Comparison of ENCODE assay signal across 16 cellular contexts in the genomic region with DNA sequence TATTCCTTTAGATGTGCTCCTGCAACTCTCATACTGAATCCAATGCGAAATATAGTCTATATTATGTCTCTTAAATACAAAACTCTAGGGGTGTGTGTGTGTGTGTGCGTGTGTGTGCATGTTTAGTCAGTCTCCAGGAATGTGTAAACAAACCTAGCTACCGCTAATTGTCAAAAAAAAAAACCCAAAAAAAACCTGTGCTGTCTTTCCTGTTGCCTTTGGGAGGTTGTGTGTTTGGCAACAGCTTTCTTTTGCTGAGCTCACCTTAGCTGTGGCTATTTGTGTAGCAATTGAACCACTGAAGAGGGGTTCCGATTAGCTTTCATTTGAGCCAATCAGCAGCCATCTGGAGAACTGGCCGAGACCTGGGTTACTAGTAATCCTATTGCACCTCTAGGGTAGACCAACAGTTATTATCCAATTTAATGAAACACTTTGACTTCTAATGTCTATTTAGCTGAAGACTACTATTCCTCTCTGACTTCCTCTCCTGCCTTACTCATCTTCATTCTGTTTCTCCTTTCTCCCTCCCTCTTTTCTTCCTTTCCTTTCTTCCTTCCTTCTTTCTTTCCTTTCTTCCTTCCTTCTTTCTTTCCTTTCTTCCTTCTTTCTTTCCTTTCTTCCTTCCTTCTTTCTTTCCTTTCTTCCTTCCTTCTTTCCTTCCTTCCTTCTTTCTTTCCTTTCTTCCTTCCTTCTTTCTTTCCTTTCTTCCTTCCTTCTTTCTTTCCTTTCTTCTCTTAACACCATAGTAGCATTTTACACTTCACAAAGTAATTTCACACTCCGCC.
A peak's percentile ranks its signal among the peaks of the same experiment; 100 is the strongest.
DNase-seq lines count a peak whose midpoint lies in the region; ATAC-seq, FAIRE-seq and TF ChIP-seq lines count a peak whose summit lies in the region.
"Had no signal": no experiment of that assay in that cellular context is flagged by ENCODE, and none has a peak within 500 bp of the region (broad histone marks: within the 10 kb centered on the region; RNA-seq: fewer than 3 reads in every experiment).

No MANE protein-coding gene starts in this region.

- H3K4me2 ChIP-seq in hepatocyte: no peak overlapping the region

- H3K4me1 ChIP-seq in HAP-1: no peaks in the 10 kb centered on the region
- H3K4me1 ChIP-seq in hepatocyte (ENCODE audit: insufficient read depth): no peaks in the 10 kb centered on the region
- H3K4me1 ChIP-seq: gastroesophageal sphincter had no signal

- no peaks in the 10 kb centered on the region for H4K20me1 ChIP-seq in hepatocyte (ENCODE audit: insufficient read depth, poor library complexity, severe bottlenecking)

- no peak for FAIRE-seq in bronchial epithelial cell (lab: Jason Lieb, UNC)
- FAIRE-seq: keratinocyte had no signal

- H3K4me3 ChIP-seq in MG63: no peak overlapping the region
- no peak overlapping the region for H3K4me3 ChIP-seq in bronchial epithelial cell (ENCODE audit: low read depth, low read length)
- H3K4me3 ChIP-seq in HAP-1: no peak overlapping the region
- no peak overlapping the region for H3K4me3 ChIP-seq in hepatocyte
- H3K4me3 ChIP-seq: gastroesophageal sphincter had no signal

- ATAC-seq in HG03520 (IDR thresholded peaks at IDR 0.05; ENCODE audit: unreplicated experiment): no peak
- no peak for ATAC-seq in GM21423 (IDR thresholded peaks at IDR 0.05; ENCODE audit: unreplicated experiment)
- ATAC-seq: activated CD4-positive, alpha-beta T cell treated with anti-CD3 and anti-CD28 coated beads for 36 hours; gastroesophageal sphincter; Panc1 had no signal

- H3K9me3 ChIP-seq in MG63 (no peaks in the 10 kb centered on the region), HAP-1 (no peaks in the 10 kb centered on the region), hepatocyte (ENCODE audit: low read depth) (no peaks in the 10 kb centered on the region)
- H3K9me3 ChIP-seq: gastroesophageal sphincter had no signal

- TF ChIP-seq CTCF in bronchial epithelial cell (IDR thresholded peaks at IDR 0.05; ENCODE audit: insufficient read depth, low read length, severe bottlenecking) (no peak), hepatocyte (IDR thresholded peaks at IDR 0.05; ENCODE audit: poor library complexity) (no peak)

- no peaks in the 10 kb centered on the region for H3K79me2 ChIP-seq in hepatocyte

- H3K36me3 ChIP-seq in MG63 (no peaks in the 10 kb centered on the region), bronchial epithelial cell (ENCODE audit: control insufficient read depth, insufficient read depth, low read length) (no peaks in the 10 kb centered on the region), HAP-1 (replicated peaks) (no peaks in the 10 kb centered on the region), hepatocyte (replicated peaks; ENCODE audit: insufficient read depth, low read depth) (no peaks in the 10 kb centered on the region)
- H3K36me3 ChIP-seq: gastroesophageal sphincter had no signal

- WGBS in hepatocyte (ENCODE audit: low lambda C conversion rate, missing lambda C conversion rate): 55% methylated on average over 6 of the region's 6 CpGs

- H3K27me3 ChIP-seq in MG63 (no peaks in the 10 kb centered on the region), bronchial epithelial cell (ENCODE audit: control insufficient read depth, insufficient read depth, low read length) (no peaks in the 10 kb centered on the region), HAP-1 (ENCODE audit: low read depth) (no peaks in the 10 kb centered on the region), hepatocyte (no peaks in the 10 kb centered on the region)
- H3K27me3 ChIP-seq: gastroesophageal sphincter had no signal

- H2AFZ ChIP-seq in hepatocyte: no peak overlapping the region

- H3K27ac ChIP-seq in hepatocyte: no peak overlapping the region
- H3K27ac ChIP-seq: gastroesophageal sphincter had no signal

- DNase-seq in Daoy (ENCODE audit: low read depth) (peak; percentile 54), MG63 (peak; percentile 35), bronchial epithelial cell (ENCODE audit: low read depth) (peak; percentile 80), mucosa of gallbladder (ENCODE audit: low spot score) (peak; percentile 21), HAP-1 (ENCODE audit: low spot score in 2 of 2) (no peak), hepatocyte (ENCODE audit: low spot score) (no peak)
- DNase-seq: activated CD4-positive, alpha-beta T cell treated with anti-CD3 and anti-CD28 coated beads for 36 hours; effector CD8-positive, alpha-beta T cell; HCEC 1CT; NCI-H345; T-helper 1 cell had no signal

- in situ Hi-C loops in HAP-1 (cut with MboI; ENCODE audit: low sequenced_read_pairs): no loop called here

- H3K9me2 ChIP-seq in hepatocyte (replicated peaks; ENCODE audit: insufficient read depth): no peaks in the 10 kb centered on the region

Comparison
In these comparisons a context has a peak if more than half of its experiments do, and no peak if none do; other contexts are left out.
1. DNase-seq: peak in Daoy (single experiment), MG63 (single experiment), bronchial epithelial cell (single experiment) and mucosa of gallbladder (single experiment); none in HAP-1 (0 of 2) and hepatocyte (single experiment).